In the genomic region with DNA sequence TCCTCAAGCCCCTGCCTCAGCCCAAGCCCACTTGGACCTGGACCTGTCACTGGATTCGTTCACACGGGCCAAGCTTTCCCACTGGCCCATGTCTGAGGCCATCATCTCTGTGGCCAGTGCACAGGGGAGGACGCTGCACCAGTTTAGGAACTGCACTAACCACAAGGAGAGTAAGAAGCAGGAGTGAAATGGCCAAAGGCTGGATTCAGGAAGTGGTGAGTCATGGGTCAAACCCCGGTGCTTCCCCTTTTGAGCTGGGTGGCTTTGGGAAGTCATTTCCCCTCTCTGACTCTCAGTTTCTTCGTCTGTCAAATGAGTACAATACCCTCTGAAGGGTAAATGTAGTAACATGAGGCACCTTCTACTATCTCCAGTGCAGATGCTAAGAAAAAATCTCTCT, we compare ENCODE assay signal across 10 cellular contexts.
DNase-seq lines count a peak whose midpoint lies in the region; ATAC-seq and TF ChIP-seq lines count a peak whose summit lies in the region.
"Had no signal": no experiment of that assay in that cellular context is flagged by ENCODE, and none has a peak within 500 bp of the region (broad histone marks: within the 10 kb centered on the region; RNA-seq: fewer than 3 reads in every experiment).

No MANE protein-coding gene starts in this region.

- DNase-seq in Daoy (ENCODE audit: low read depth), result peak; percentile 67
- peak; percentile 85 to 92 for DNase-seq in NOMO-1 (lab: John Stamatoyannopoulos, UW; ENCODE audit: unreplicated experiment in 2 of 2)
- DNase-seq in dermis blood vessel endothelial cell, result peak; percentile 55
- no peak for DNase-seq in natural killer cell treated with Interleukin-12 subunit alpha and Interleukin-12 subunit beta and Interleukin-15 and Interleukin-18, amount 100 ng/mL, for 72 hours (ENCODE audit: low spot score)
- DNase-seq in smooth muscle cell (lab: John Stamatoyannopoulos, UW; ENCODE audit: unreplicated experiment), result no peak
- DNase-seq in NAMALWA (ENCODE audit: low spot score), result no peak
- DNase-seq: NCI-H2171 had no signal

- no peaks in the 10 kb centered on the region for H4K20me1 ChIP-seq in smooth muscle cell (ENCODE audit: low read depth)

- H3K36me3 Mint-ChIP-seq in natural killer cell treated with Interleukin-12 subunit alpha and Interleukin-12 subunit beta and Interleukin-15 and Interleukin-18, amount 100 ng/mL, for 72 hours, result no peaks in the 10 kb centered on the region

- peak overlapping the region in 1 of 2 donors; percentile 26 for H3K27ac Mint-ChIP-seq in natural killer cell treated with Interleukin-12 subunit alpha and Interleukin-12 subunit beta and Interleukin-15 and Interleukin-18, amount 100 ng/mL, for 72 hours

- H3K4me3 ChIP-seq in smooth muscle cell, result no peak overlapping the region
- H3K4me3 ChIP-seq: skin epidermis had no signal

- TF ChIP-seq CTCF in smooth muscle cell (IDR thresholded peaks at IDR 0.05; ENCODE audit: borderline replicate concordance, insufficient read depth, poor library complexity, severe bottlenecking), result no peak

- WGBS in smooth muscle cell (ENCODE audit: low lambda C conversion rate), result 49% methylated on average over 5 of the region's 5 CpGs

- H3K79me2 ChIP-seq in smooth muscle cell (ENCODE audit: low read depth), result no peaks in the 10 kb centered on the region

- H3K4me3 Mint-ChIP-seq in natural killer cell treated with Interleukin-12 subunit alpha and Interleukin-12 subunit beta and Interleukin-15 and Interleukin-18, amount 100 ng/mL, for 72 hours, result peak overlapping the region; percentile 54

- H3K36me3 ChIP-seq in smooth muscle cell (ENCODE audit: low read depth), result no peaks in the 10 kb centered on the region

- H3K4me2 ChIP-seq in smooth muscle cell, result no peak overlapping the region

- peaks cover 34 to 42% of the 10 kb centered on the region in 2 donors for H3K27me3 Mint-ChIP-seq in natural killer cell treated with Interleukin-12 subunit alpha and Interleukin-12 subunit beta and Interleukin-15 and Interleukin-18, amount 100 ng/mL, for 72 hours

- no peak overlapping the region for H3K27ac ChIP-seq in smooth muscle cell (ENCODE audit: low read depth)
- H3K27ac ChIP-seq: skin epidermis had no signal

- peak; percentile 45 to 64 for ATAC-seq in natural killer cell treated with Interleukin-12 subunit alpha and Interleukin-12 subunit beta and Interleukin-15 and Interleukin-18, amount 100 ng/mL, for 72 hours
- ATAC-seq in HG02852 (IDR thresholded peaks at IDR 0.05; ENCODE audit: unreplicated experiment) (no peak), GM21619 (IDR thresholded peaks at IDR 0.05; ENCODE audit: unreplicated experiment) (no peak)

- H3K27me3 ChIP-seq in smooth muscle cell (ENCODE audit: low read depth), result peaks cover 6% of the 10 kb centered on the region

- H3F3A ChIP-seq in smooth muscle cell (ENCODE audit: low read depth), result no peaks in the 10 kb centered on the region

- H3K9me3 Mint-ChIP-seq in natural killer cell treated with Interleukin-12 subunit alpha and Interleukin-12 subunit beta and Interleukin-15 and Interleukin-18, amount 100 ng/mL, for 72 hours, result no peaks in the 10 kb centered on the region

- H3K4me1 ChIP-seq in smooth muscle cell (ENCODE audit: low read depth), result peaks cover 5% of the 10 kb centered on the region

- peaks cover 19 to 21% of the 10 kb centered on the region in 2 donors for H3K4me1 Mint-ChIP-seq in natural killer cell treated with Interleukin-12 subunit alpha and Interleukin-12 subunit beta and Interleukin-15 and Interleukin-18, amount 100 ng/mL, for 72 hours (ENCODE audit: low read depth in 2 of 2)

- no peak overlapping the region for H2AFZ ChIP-seq in smooth muscle cell (ENCODE audit: low read depth)

- no peaks in the 10 kb centered on the region for H3K9me3 ChIP-seq in smooth muscle cell (replicated peaks; ENCODE audit: low read depth)

- no peak overlapping the region for H3K9ac ChIP-seq in smooth muscle cell (ENCODE audit: low read depth)

Comparison
In these comparisons a context has a peak if more than half of its experiments do, and no peak if none do; other contexts are left out.
1. DNase-seq: peak in Daoy (single experiment), NOMO-1 (2 of 2) and dermis blood vessel endothelial cell (single experiment); none in natural killer cell treated with Interleukin-12 subunit alpha and Interleukin-12 subunit beta and Interleukin-15 and Interleukin-18, amount 100 ng/mL, for 72 hours (single experiment), smooth muscle cell (single experiment) and NAMALWA (single experiment).
2. ATAC-seq: peak in natural killer cell treated with Interleukin-12 subunit alpha and Interleukin-12 subunit beta and Interleukin-15 and Interleukin-18, amount 100 ng/mL, for 72 hours (2 of 2); none in HG02852 (single experiment) and GM21619 (single experiment).